In genomic region chr12:107492393-107493134, GRCh38 we compare ENCODE assay signal across 12 cellular contexts.
A peak's percentile ranks its signal among the peaks of the same experiment; 100 is the strongest.
DNase-seq lines count a peak whose midpoint lies in the region; ATAC-seq and TF ChIP-seq lines count a peak whose summit lies in the region.
"Had no signal": no experiment of that assay in that cellular context is flagged by ENCODE, and none has a peak within 500 bp of the region (broad histone marks: within the 10 kb centered on the region; RNA-seq: fewer than 3 reads in every experiment).

No MANE protein-coding gene starts in this region.

- DNase-seq in Right ventricle myocardium superior (no peak), cardiac septum (ENCODE audit: low spot score) (no peak), Karpas-422 (no peak), thyroid gland (peak; percentile 64 to 69), omental fat pad (ENCODE audit: low spot score) (no peak)
- DNase-seq: foreskin keratinocyte, NCI-H748 treated with DMSO at 0.1 percent for 48 hours had no signal

- peaks cover 22% of the 10 kb centered on the region for H3K4me1 Mint-ChIP-seq in dendritic cell treated with granulocyte-macrophage colony-stimulating factor and Interleukin-4, amounts not matched to agents 40 ng/mL and 50 ng/mL, for 4 days (ENCODE audit: low read depth)

- H3K27me3 Mint-ChIP-seq in dendritic cell treated with granulocyte-macrophage colony-stimulating factor and Interleukin-4, amounts not matched to agents 40 ng/mL and 50 ng/mL, for 4 days: no peaks in the 10 kb centered on the region

- no peaks in the 10 kb centered on the region for H3K9me3 ChIP-seq in Karpas-422 (ENCODE audit: low read length)
- no peaks in the 10 kb centered on the region for H3K9me3 ChIP-seq in thyroid gland
- H3K9me3 ChIP-seq: prostate gland had no signal

- H4K20me1 ChIP-seq in Karpas-422 (ENCODE audit: insufficient read depth, low read depth, low read length): no peaks in the 10 kb centered on the region

- no peaks in the 10 kb centered on the region for H3K9me2 ChIP-seq in Karpas-422 (replicated peaks; ENCODE audit: insufficient read depth, low read length)

- H3K9me3 Mint-ChIP-seq in dendritic cell treated with granulocyte-macrophage colony-stimulating factor and Interleukin-4, amounts not matched to agents 40 ng/mL and 50 ng/mL, for 4 days: no peaks in the 10 kb centered on the region

- H3K4me3 ChIP-seq in Karpas-422 (ENCODE audit: low read length) (no peak overlapping the region), thyroid gland (replicated peaks in 1 of 3) (no peak overlapping the region)
- H3K4me3 ChIP-seq: lung, prostate gland had no signal

- H3K9ac ChIP-seq in Karpas-422 (ENCODE audit: low read length): no peak overlapping the region

- no peak overlapping the region for H3K4me3 Mint-ChIP-seq in dendritic cell treated with granulocyte-macrophage colony-stimulating factor and Interleukin-4, amounts not matched to agents 40 ng/mL and 50 ng/mL, for 4 days

- 46% methylated on average over 6 of the region's 6 CpGs for WGBS in thyroid gland, 2 donors

- no peaks in the 10 kb centered on the region for H3K27me3 ChIP-seq in Karpas-422 (ENCODE audit: low read length)
- no peaks in the 10 kb centered on the region for H3K27me3 ChIP-seq in thyroid gland
- H3K27me3 ChIP-seq: foreskin keratinocyte had no signal

- peak overlapping the region; percentile 29 for H3K4me2 ChIP-seq in Karpas-422 (ENCODE audit: low read depth, low read length, poor library complexity, severe bottlenecking)

- H3K36me3 ChIP-seq in Karpas-422 (ENCODE audit: insufficient read depth, low read length) (no peaks in the 10 kb centered on the region), thyroid gland (no peaks in the 10 kb centered on the region)
- H3K36me3 ChIP-seq: prostate gland had no signal

- H3K27ac ChIP-seq in Karpas-422 (ENCODE audit: low read length) (no peak overlapping the region), thyroid gland (peak overlapping the region; percentile 42 to 66 (median 63))
- H3K27ac ChIP-seq: foreskin keratinocyte, prostate gland had no signal

- peak; percentile 93 for ATAC-seq in Right ventricle myocardium superior (ENCODE audit: poor library complexity)
- no peak for ATAC-seq in omental fat pad (ENCODE audit: low FRiP score)
- no peak for ATAC-seq in HG03108 (IDR thresholded peaks at IDR 0.05; ENCODE audit: unreplicated experiment)
- ATAC-seq in GM19452 (IDR thresholded peaks at IDR 0.05; ENCODE audit: unreplicated experiment): no peak
- ATAC-seq: foreskin keratinocyte had no signal

- TF ChIP-seq CTCF in thyroid gland (IDR thresholded peaks at IDR 0.05) (no peak), omental fat pad (IDR thresholded peaks at IDR 0.05) (no peak)

- peak overlapping the region; percentile 30 for H3K27ac Mint-ChIP-seq in dendritic cell treated with granulocyte-macrophage colony-stimulating factor and Interleukin-4, amounts not matched to agents 40 ng/mL and 50 ng/mL, for 4 days

- H3K4me1 ChIP-seq in Karpas-422 (ENCODE audit: low read length) (peaks cover 6% of the 10 kb centered on the region), thyroid gland (peaks cover 25 to 58% of the 10 kb centered on the region in 2 donors)
- H3K4me1 ChIP-seq: foreskin keratinocyte, prostate gland had no signal

- no peaks in the 10 kb centered on the region for H3K79me2 ChIP-seq in Karpas-422 (ENCODE audit: low read length)

- peak in 1 of 2 donors; percentile 37 for TF ChIP-seq POLR2A in thyroid gland (IDR thresholded peaks at IDR 0.05)

- intact Hi-C loops in Right ventricle myocardium superior (cut with DNase I): no loop called here
- intact Hi-C loops in cardiac septum (cut with DNase I): no loop called here
- intact Hi-C loops in dendritic cell treated with granulocyte-macrophage colony-stimulating factor and Interleukin-4, amounts not matched to agents 40 ng/mL and 50 ng/mL, for 4 days (cut with micrococcal nuclease): no loop called here
- intact Hi-C loops in thyroid gland (cut with DNase I): no loop called here

- no peaks in the 10 kb centered on the region for H3K36me3 Mint-ChIP-seq in dendritic cell treated with granulocyte-macrophage colony-stimulating factor and Interleukin-4, amounts not matched to agents 40 ng/mL and 50 ng/mL, for 4 days (ENCODE audit: low read depth)

- peak overlapping the region; percentile 56; the same call in 1 of the 2 replicates for H2AFZ ChIP-seq in Karpas-422 (ENCODE audit: low read length)

Comparison
In these comparisons a context has a peak if more than half of its experiments do, and no peak if none do; other contexts are left out.
1. DNase-seq: peak in thyroid gland (2 of 2); none in Right ventricle myocardium superior (single experiment), cardiac septum (single experiment), Karpas-422 (single experiment) and omental fat pad (single experiment).